7 cellular contexts compared by ENCODE assay signal in the genomic region with DNA sequence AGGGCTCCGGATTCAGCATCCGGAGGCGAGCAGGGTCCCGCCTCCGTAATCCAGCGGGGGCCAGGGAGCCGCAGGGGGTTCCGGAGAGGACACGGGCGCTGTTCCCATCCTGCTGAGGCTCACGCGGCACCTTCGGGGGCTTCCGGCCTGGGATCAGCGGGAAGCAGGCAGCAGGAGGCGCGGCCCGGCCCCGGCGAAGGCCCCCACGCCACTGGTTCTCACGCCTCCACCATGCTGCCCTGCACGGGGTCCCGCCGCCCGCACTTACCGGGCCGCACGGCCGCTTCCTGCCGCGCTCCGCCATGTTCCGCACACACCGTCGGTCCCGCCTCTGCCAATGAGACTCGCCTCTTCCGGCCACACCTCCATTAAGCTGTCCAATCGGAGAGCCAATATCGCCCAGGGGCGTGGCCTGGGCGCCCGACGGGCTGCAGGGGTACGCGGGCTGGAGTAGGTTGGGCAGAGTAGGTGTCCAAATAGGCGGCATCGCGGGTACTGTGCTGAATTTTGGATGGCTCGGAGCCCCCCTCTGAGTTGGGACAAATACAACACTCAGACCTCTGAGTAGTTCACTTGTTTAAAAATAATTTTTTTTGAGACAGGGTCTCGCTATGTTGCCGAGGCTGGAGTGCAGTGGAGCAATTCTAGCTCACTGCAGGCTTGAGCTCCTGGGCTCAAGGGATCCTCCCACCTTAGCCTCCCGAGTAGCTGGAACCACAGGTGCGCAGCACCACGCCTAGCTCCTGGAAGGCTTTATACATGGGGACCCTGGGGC.
DNase-seq lines count a peak whose midpoint lies in the region; ATAC-seq, FAIRE-seq and TF ChIP-seq lines count a peak whose summit lies in the region.

A gene with protein sequence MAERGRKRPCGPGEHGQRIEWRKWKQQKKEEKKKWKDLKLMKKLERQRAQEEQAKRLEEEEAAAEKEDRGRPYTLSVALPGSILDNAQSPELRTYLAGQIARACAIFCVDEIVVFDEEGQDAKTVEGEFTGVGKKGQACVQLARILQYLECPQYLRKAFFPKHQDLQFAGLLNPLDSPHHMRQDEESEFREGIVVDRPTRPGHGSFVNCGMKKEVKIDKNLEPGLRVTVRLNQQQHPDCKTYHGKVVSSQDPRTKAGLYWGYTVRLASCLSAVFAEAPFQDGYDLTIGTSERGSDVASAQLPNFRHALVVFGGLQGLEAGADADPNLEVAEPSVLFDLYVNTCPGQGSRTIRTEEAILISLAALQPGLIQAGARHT (minus strand): TSS at position 318 of the 775 bp plus-strand sequence. CDS start 14 bp downstream, at position 304.

- DNase-seq in GM18507 (ENCODE audit: extremely low spot score, insufficient read length, low read depth) (peak; percentile 99), NCI-H2029 treated with DMSO at 0.1 percent for 48 hours (lab: John Stamatoyannopoulos, UW) (peak; percentile 86), T1000 (lab: John Stamatoyannopoulos, UW) (peak; percentile 87), astrocyte of the spinal cord (ENCODE audit: low read depth, low spot score) (peak; percentile 91), hippocampal formation (lab: John Stamatoyannopoulos, UW) (peak; percentile 89), retinal pigment epithelial cell (ENCODE audit: low read depth) (peak; percentile 64)

- H3K4me3 ChIP-seq in astrocyte of the spinal cord (ENCODE audit: low read depth, low read length), result peak within 1 kb of the TSS; percentile 86
- peak within 1 kb of the TSS; percentile 86 for H3K4me3 ChIP-seq in retinal pigment epithelial cell (ENCODE audit: low read length)

- TF ChIP-seq CTCF in astrocyte of the spinal cord (IDR thresholded peaks at IDR 0.05; ENCODE audit: low read depth, low read length), result no peak
- no peak for TF ChIP-seq CTCF in retinal pigment epithelial cell (conservative IDR thresholded peaks at IDR 0.05; ENCODE audit: low read depth, low read length)

- ATAC-seq in HG02981 (IDR thresholded peaks at IDR 0.05; ENCODE audit: unreplicated experiment), result peak; percentile 97

- peak; percentile 97 for FAIRE-seq in GM18507 (lab: Jason Lieb, UNC)

- in situ Hi-C loops in astrocyte of the spinal cord (cut with HindIII; ENCODE audit: low sequenced_read_pairs), result no loop called here

Comparison
In these comparisons a context has a peak if more than half of its experiments do, and no peak if none do; other contexts are left out.
1. Peak in every context shown above with its lines: DNase-seq, ATAC-seq and H3K4me3 ChIP-seq.